Comparison of ENCODE assay signal across 12 cellular contexts in genomic region chr1:208269338-208269666, GRCh38.
"Had no signal": no experiment of that assay in that cellular context is flagged by ENCODE, and none has a peak within 500 bp of the region (broad histone marks: within the 10 kb centered on the region; RNA-seq: fewer than 3 reads in every experiment).

No MANE protein-coding gene starts in this region.

- ATAC-seq: body of pancreas, left colon had no signal

- H3K27ac ChIP-seq: body of pancreas, right atrium auricular region had no signal

- H3K9me3 Mint-ChIP-seq: activated naive CD4-positive, alpha-beta T cell treated with anti-CD3 and anti-CD28 coated beads, Interleukin-2, amount 50 U/mL, for 24 hours; T-helper 1 cell treated with Interleukin-12 subunit alpha and Interleukin-12 subunit beta and Interleukin-4 antibody, amounts not matched to agents 30 μg/mL and 1 μg/mL, for 36 hours had no signal

- H3K27me3 ChIP-seq: right atrium auricular region had no signal

- H3K9me3 ChIP-seq: body of pancreas, right atrium auricular region had no signal

- H3K36me3 Mint-ChIP-seq: activated naive CD4-positive, alpha-beta T cell treated with anti-CD3 and anti-CD28 coated beads, Interleukin-2, amount 50 U/mL, for 24 hours had no signal

- DNase-seq: activated CD4-positive, alpha-beta T cell treated with anti-CD3 and anti-CD28 coated beads for 4 hours; activated T-cell treated with anti-CD3 and anti-CD28 coated beads for 4 hours; amniotic stem cell; body of pancreas; cerebellar nuclear complex; left colon; mesenchymal stem cell; small intestine; trophoblast cell had no signal

- H3K36me3 ChIP-seq: right atrium auricular region had no signal

- H3K4me3 Mint-ChIP-seq: activated naive CD4-positive, alpha-beta T cell treated with anti-CD3 and anti-CD28 coated beads, Interleukin-2, amount 50 U/mL, for 24 hours; T-helper 1 cell treated with Interleukin-12 subunit alpha and Interleukin-12 subunit beta and Interleukin-4 antibody, amounts not matched to agents 30 μg/mL and 1 μg/mL, for 36 hours had no signal

- H3K27ac Mint-ChIP-seq: activated naive CD4-positive, alpha-beta T cell treated with anti-CD3 and anti-CD28 coated beads, Interleukin-2, amount 50 U/mL, for 24 hours; T-helper 1 cell treated with Interleukin-12 subunit alpha and Interleukin-12 subunit beta and Interleukin-4 antibody, amounts not matched to agents 30 μg/mL and 1 μg/mL, for 36 hours had no signal

- H3K4me3 ChIP-seq: body of pancreas, right atrium auricular region had no signal

- H3K4me1 Mint-ChIP-seq: activated naive CD4-positive, alpha-beta T cell treated with anti-CD3 and anti-CD28 coated beads, Interleukin-2, amount 50 U/mL, for 24 hours had no signal
